In genomic region chr2:170276926-170277571, GRCh38 we compare ENCODE assay signal across 21 cellular contexts.
A peak's percentile ranks its signal among the peaks of the same experiment; 100 is the strongest.
DNase-seq lines count a peak whose midpoint lies in the region; ATAC-seq and TF ChIP-seq lines count a peak whose summit lies in the region.
"Had no signal": no experiment of that assay in that cellular context is flagged by ENCODE, and none has a peak within 500 bp of the region (broad histone marks: within the 10 kb centered on the region; RNA-seq: fewer than 3 reads in every experiment).

No MANE protein-coding gene starts in this region.

- H3K27ac ChIP-seq in HEK293 (ENCODE audit: extremely low read depth, low read depth, low read length): no peak overlapping the region
- H3K27ac ChIP-seq: adrenal gland, HL-60, lower lobe of right lung, thoracic aorta had no signal

- no peak for ATAC-seq in GM21447 (IDR thresholded peaks at IDR 0.05; ENCODE audit: unreplicated experiment)
- ATAC-seq: lower lobe of right lung, T-helper 17 cell had no signal

- H3K4me3 ChIP-seq in HEK293 (ENCODE audit: low read depth, low read length): no peak overlapping the region
- no peak overlapping the region for H3K4me3 ChIP-seq in neuron (ENCODE audit: low read length)
- H3K4me3 ChIP-seq: adrenal gland, lower lobe of right lung, thoracic aorta had no signal

- peak overlapping the region; percentile 31 for H2AFZ ChIP-seq in neuron (ENCODE audit: low read depth, low read length)

- H3K4me1 ChIP-seq in HEK293 (ENCODE audit: control insufficient read depth, insufficient read depth, low read length): no peaks in the 10 kb centered on the region
- H3K4me1 ChIP-seq in neuron (ENCODE audit: insufficient read depth, low read length): peaks cover 19% of the 10 kb centered on the region
- H3K4me1 ChIP-seq: adrenal gland, lower lobe of right lung had no signal

- peak; percentile 64 to 88 for DNase-seq in NCI-H2081 (lab: John Stamatoyannopoulos, UW)
- DNase-seq in OCI-M1 (lab: John Stamatoyannopoulos, UW): peak; percentile 44
- DNase-seq in NK-92 (lab: John Stamatoyannopoulos, UW; ENCODE audit: unreplicated experiment): no peak
- DNase-seq in HUDEP-2 (lab: John Stamatoyannopoulos, UW; ENCODE audit: unreplicated experiment in 76 of 76): no peak
- DNase-seq in activated naive CD4-positive, alpha-beta T cell treated with Interleukin-2 at 50 U/mL for 16 hours: no peak
- DNase-seq: activated B cell treated with CpG ODN at 0.5 μM for 24 hours; central memory CD4-positive, alpha-beta T cell; effector CD4-positive, alpha-beta T cell; GDM1; immature natural killer cell; KBM-7; lower lobe of right lung; posterior cingulate gyrus; SIG-M5; T-helper 17 cell had no signal

- no peak for TF ChIP-seq CTCF in HEK293 (tag by site-specific recombination; IDR thresholded peaks at IDR 0.05)

- H3K36me3 ChIP-seq in HEK293 (ENCODE audit: control insufficient read depth in 2 of 2, insufficient read depth in 1 of 2, low read length in 2 of 2) (no peaks in the 10 kb centered on the region), neuron (ENCODE audit: insufficient read depth, low read length) (no peaks in the 10 kb centered on the region)
- H3K36me3 ChIP-seq: adrenal gland, lower lobe of right lung, thoracic aorta had no signal

- H3K9me3 ChIP-seq in HEK293 (ENCODE audit: control insufficient read depth, insufficient read depth, low read depth, low read length): no peaks in the 10 kb centered on the region
- no peaks in the 10 kb centered on the region for H3K9me3 ChIP-seq in neuron (ENCODE audit: low read length)
- H3K9me3 ChIP-seq: adrenal gland, thoracic aorta had no signal

- H3K27me3 ChIP-seq in neuron (ENCODE audit: insufficient read depth, low read length): peaks cover 3% of the 10 kb centered on the region
- H3K27me3 ChIP-seq: adrenal gland had no signal

- POLR2A ChIA-PET in HEK293 (lab: Yijun Ruan, JAX): no interaction called here

- CTCF ChIA-PET in HEK293 (lab: Yijun Ruan, JAX): no interaction called here

TF ChIP-seq in HEK293, 187 proteins besides CTCF, POLR2A, EP300 and RAD21:
- TF ChIP-seq ZNF18 (tag by site-specific recombination; IDR thresholded peaks at IDR 0.05): no peak
- peak; percentile 29 for TF ChIP-seq ZNF335 (tag by site-specific recombination; conservative IDR thresholded peaks at IDR 0.05)
TF ChIP-seq in HEK293: peak in this region for 1.

Comparison
In these comparisons a context has a peak if more than half of its experiments do, and no peak if none do; other contexts are left out.
1. DNase-seq: peak in NCI-H2081 (2 of 2) and OCI-M1 (single experiment); none in NK-92 (single experiment), HUDEP-2 (0 of 76) and activated naive CD4-positive, alpha-beta T cell treated with Interleukin-2 at 50 U/mL for 16 hours (single experiment).